8 cellular contexts compared by ENCODE assay signal in the genomic region with DNA sequence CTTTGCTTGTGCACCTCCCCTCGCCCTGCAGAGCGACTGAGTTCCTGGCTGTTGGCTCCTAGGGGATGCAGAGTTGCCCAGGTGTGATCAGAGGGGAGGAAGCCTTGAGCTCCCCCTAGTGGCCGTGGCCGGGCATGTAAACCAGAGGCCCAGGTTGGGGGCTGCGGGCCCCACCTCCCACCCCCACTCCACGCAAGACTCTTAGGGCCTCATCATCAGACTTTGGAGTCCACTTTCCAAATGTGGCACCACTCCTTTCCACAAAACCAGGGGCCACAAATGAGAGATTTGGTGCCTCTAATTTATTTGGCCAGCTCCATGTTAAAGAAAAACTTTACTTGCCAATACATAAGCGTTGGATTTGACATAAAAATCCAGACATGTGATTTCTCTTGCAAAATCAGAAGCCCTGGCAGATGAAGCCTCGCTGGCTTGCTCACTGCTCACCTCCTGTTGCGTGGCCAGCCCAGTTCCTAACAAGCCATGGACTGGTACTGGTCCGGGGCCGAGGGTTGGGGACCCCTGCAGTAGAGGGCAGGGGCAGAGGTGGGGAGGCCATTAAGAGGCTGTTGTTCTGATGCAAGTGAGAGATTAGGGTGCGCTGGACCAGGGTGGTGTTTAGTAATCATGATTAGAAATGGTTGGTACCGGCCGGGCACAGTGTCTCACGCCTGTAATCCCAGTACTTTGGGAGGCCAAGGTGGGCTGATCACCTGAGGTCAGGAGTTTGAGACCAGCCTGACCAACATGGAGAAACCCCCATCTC. TPM values are rescaled to one million over a fixed set of nuclear protein-coding genes. Genes with fewer than 3 reads are reported as not detected.
A peak's percentile ranks its signal among the peaks of the same experiment; 100 is the strongest.
DNase-seq lines count a peak whose midpoint lies in the region; ATAC-seq and TF ChIP-seq lines count a peak whose summit lies in the region.

No MANE protein-coding gene starts in this region.

- TF ChIP-seq EP300 in Ishikawa (IDR thresholded peaks at IDR 0.05; ENCODE audit: borderline replicate concordance): no peak

- intact Hi-C loops in activated CD4-positive, alpha-beta T cell treated with anti-CD3 and anti-CD28 coated beads, Interleukin-2, amount 10 ng/mL, durations not matched to agents 24 days and 14 days (cut with micrococcal nuclease): no loop called here
- intact Hi-C loops in dorsolateral prefrontal cortex (cut with DNase I): loop anchor here (1.0 to 10.0 kb wide), 6 partner anchors 105 to 302 kb away; no protein-coding TSS in a partner anchor

- DNase-seq in D341Med (ENCODE audit: low spot score) (peak; percentile 36), dorsolateral prefrontal cortex (peak in 8 of 10 donors; percentile 46 to 68 (median 50)), midbrain (lab: John Stamatoyannopoulos, UW) (peak; percentile 49)
- DNase-seq in activated CD4-positive, alpha-beta T cell treated with anti-CD3 and anti-CD28 coated beads, Interleukin-2, amount 10 ng/mL, durations not matched to agents 24 days and 14 days: peak; percentile 76
- peak; percentile 71 for DNase-seq in stimulated activated naive CD8-positive, alpha-beta T cell treated with anti-CD3 and anti-CD28 coated beads, Interleukin-15, Interleukin-2, amounts not matched to agents 100 U/mL and 50 U/mL, for 24 hours

- peak; percentile 47 to 95 (median 83) for TF ChIP-seq CTCF in dorsolateral prefrontal cortex (IDR thresholded peaks at IDR 0.05 in 54 of 56, conservative IDR thresholded peaks at IDR 0.05 in 2 of 56; ENCODE audit: low read depth in 1 of 56, partially characterized antibody in 56 of 56)

- peak; percentile 43 for TF ChIP-seq RAD21 in Ishikawa (IDR thresholded peaks at IDR 0.05; ENCODE audit: low read depth)

- peak overlapping the region in 3 of 59 donors; percentile 3 to 84 (median 18) for H3K27ac ChIP-seq in dorsolateral prefrontal cortex

- no peaks in the 10 kb centered on the region for H3K9me3 Mint-ChIP-seq in activated CD4-positive, alpha-beta T cell treated with anti-CD3 and anti-CD28 coated beads, Interleukin-2, amount 10 ng/mL, durations not matched to agents 24 days and 14 days

- H3K27me3 ChIP-seq in dorsolateral prefrontal cortex: no peaks in the 10 kb centered on the region

- no peak overlapping the region for H3K4me3 Mint-ChIP-seq in activated CD4-positive, alpha-beta T cell treated with anti-CD3 and anti-CD28 coated beads, Interleukin-2, amount 10 ng/mL, durations not matched to agents 24 days and 14 days

- H3K27ac Mint-ChIP-seq in activated CD4-positive, alpha-beta T cell treated with anti-CD3 and anti-CD28 coated beads, Interleukin-2, amount 10 ng/mL, durations not matched to agents 24 days and 14 days: no peak overlapping the region

- peak; percentile 75 for ATAC-seq in stimulated activated naive CD8-positive, alpha-beta T cell treated with anti-CD3 and anti-CD28 coated beads, Interleukin-15, Interleukin-2, amounts not matched to agents 100 U/mL and 50 U/mL, for 24 hours
- ATAC-seq in GM21576 (IDR thresholded peaks at IDR 0.05; ENCODE audit: unreplicated experiment) (no peak), GM18519 (IDR thresholded peaks at IDR 0.05; ENCODE audit: low FRiP score, unreplicated experiment) (no peak)

- no peaks in the 10 kb centered on the region for H3K27me3 Mint-ChIP-seq in activated CD4-positive, alpha-beta T cell treated with anti-CD3 and anti-CD28 coated beads, Interleukin-2, amount 10 ng/mL, durations not matched to agents 24 days and 14 days

- H3K4me3 ChIP-seq in dorsolateral prefrontal cortex: no peak overlapping the region

- H3K4me1 Mint-ChIP-seq in activated CD4-positive, alpha-beta T cell treated with anti-CD3 and anti-CD28 coated beads, Interleukin-2, amount 10 ng/mL, durations not matched to agents 24 days and 14 days: no peaks in the 10 kb centered on the region

- no peaks in the 10 kb centered on the region for H3K36me3 Mint-ChIP-seq in activated CD4-positive, alpha-beta T cell treated with anti-CD3 and anti-CD28 coated beads, Interleukin-2, amount 10 ng/mL, durations not matched to agents 24 days and 14 days (ENCODE audit: low read depth)

TF ChIP-seq in Ishikawa, 13 proteins besides CTCF, POLR2A, EP300 and RAD21:
- TF ChIP-seq YY1 (IDR thresholded peaks at IDR 0.05; ENCODE audit: low read depth) (no peak), NFIC (IDR thresholded peaks at IDR 0.05) (no peak), TEAD4 (IDR thresholded peaks at IDR 0.05) (no peak), FOXM1 (IDR thresholded peaks at IDR 0.05; ENCODE audit: borderline replicate concordance, low read depth) (no peak), REST (IDR thresholded peaks at IDR 0.05; ENCODE audit: low read depth) (no peak), USF1 (IDR thresholded peaks at IDR 0.05) (no peak)
- TF ChIP-seq, protein P1, sequence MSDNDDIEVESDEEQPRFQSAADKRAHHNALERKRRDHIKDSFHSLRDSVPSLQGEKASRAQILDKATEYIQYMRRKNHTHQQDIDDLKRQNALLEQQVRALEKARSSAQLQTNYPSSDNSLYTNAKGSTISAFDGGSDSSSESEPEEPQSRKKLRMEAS (IDR thresholded peaks at IDR 0.05): no peak

RNA-seq across cellular contexts. Expression of gene GAS7, which starts 28.7 kb away (rescaled TPM):
- total RNA-seq in activated CD4-positive, alpha-beta T cell treated with anti-CD3 and anti-CD28 coated beads, Interleukin-2, amount 10 ng/mL, durations not matched to agents 24 days and 14 days: 0.21 and 0.26 TPM in 2 replicates
- total RNA-seq in dorsolateral prefrontal cortex: 100 to 1,000 TPM; 226 to 644 (median 478) TPM

Comparison
In these comparisons a context has a peak if more than half of its experiments do, and no peak if none do; other contexts are left out.
1. RNA of gene GAS7, which starts 28.7 kb away (total RNA-seq): 226 to 644 TPM in dorsolateral prefrontal cortex; 0.21 to 0.26 TPM in activated CD4-positive, alpha-beta T cell treated with anti-CD3 and anti-CD28 coated beads, Interleukin-2, amount 10 ng/mL, durations not matched to agents 24 days and 14 days; every median in the first group is over 100 times any median in the second.
2. Peak in every context shown above with its lines, with median percentiles within 50 percentile points of each other: DNase-seq.